In the genomic region with DNA sequence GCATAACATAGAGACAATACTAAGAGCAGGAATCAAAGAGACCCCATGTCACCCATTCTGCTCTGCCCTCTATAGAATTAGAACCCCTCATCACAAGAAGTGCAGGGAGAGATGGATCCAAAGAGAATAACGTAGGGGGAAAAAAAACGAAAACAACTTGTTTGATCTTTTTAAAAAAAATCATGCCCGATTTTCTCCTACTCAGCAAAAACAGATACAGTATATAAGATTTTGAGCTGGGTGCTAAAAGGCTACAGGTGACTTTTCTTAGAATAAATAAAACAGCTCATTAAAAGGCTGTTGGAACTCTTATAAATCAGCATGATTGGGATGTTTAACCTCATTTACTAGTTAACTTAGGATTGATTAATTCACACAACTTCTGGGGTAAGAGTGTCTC, we compare ENCODE assay signal across 14 cellular contexts. TPM values are rescaled to one million over a fixed set of nuclear protein-coding genes. Genes with fewer than 3 reads are reported as not detected.
DNase-seq lines count a peak whose midpoint lies in the region; ATAC-seq and TF ChIP-seq lines count a peak whose summit lies in the region.
"Had no signal": no experiment of that assay in that cellular context is flagged by ENCODE, and none has a peak within 500 bp of the region (broad histone marks: within the 10 kb centered on the region; RNA-seq: fewer than 3 reads in every experiment).

No MANE protein-coding gene starts in this region.

- peaks cover 54% of the 10 kb centered on the region for H3K36me3 ChIP-seq in CD4-positive, CD25-positive, alpha-beta regulatory T cell (ENCODE audit: control insufficient read depth, insufficient read depth, low read length)
- H3K36me3 ChIP-seq in neural progenitor cell (no peaks in the 10 kb centered on the region), mucosa of descending colon (ENCODE audit: low read depth) (peaks cover 6% of the 10 kb centered on the region)

- no peaks in the 10 kb centered on the region for H3K27me3 ChIP-seq in CD4-positive, CD25-positive, alpha-beta regulatory T cell (ENCODE audit: control insufficient read depth, insufficient read depth, low read length)
- no peaks in the 10 kb centered on the region for H3K27me3 ChIP-seq in H9 (ENCODE audit: insufficient read depth, low read length)
- H3K27me3 ChIP-seq in neural progenitor cell, result no peaks in the 10 kb centered on the region

- H4K8ac ChIP-seq in H9 (replicated peaks; ENCODE audit: insufficient read length, low read depth, low read length), result no peak overlapping the region

- no peak overlapping the region for H2BK20ac ChIP-seq in H9 (ENCODE audit: low read depth, low read length, poor library complexity, severe bottlenecking)

- no peaks in the 10 kb centered on the region for H4K20me1 ChIP-seq in H9 (ENCODE audit: control insufficient read depth, insufficient read depth, insufficient read length)
- H4K20me1 ChIP-seq in neural progenitor cell (ENCODE audit: low read depth), result peaks cover 68% of the 10 kb centered on the region

- no peak overlapping the region for H3K4me3 ChIP-seq in CD4-positive, CD25-positive, alpha-beta regulatory T cell (ENCODE audit: low read depth, low read length)
- no peak overlapping the region for H3K4me3 ChIP-seq in neural progenitor cell
- H3K4me3 ChIP-seq in mucosa of descending colon, result no peak overlapping the region
- H3K4me3 ChIP-seq: GM12878, GM23338 had no signal

- no peak overlapping the region for H4K5ac ChIP-seq in H9 (ENCODE audit: insufficient read length, low read depth, low read length)

- no peaks in the 10 kb centered on the region for H3K23me2 ChIP-seq in H9 (ENCODE audit: insufficient read length, low read depth, low read length, poor library complexity, severe bottlenecking)

- no peak for DNase-seq in CD4-positive, CD25-positive, alpha-beta regulatory T cell
- DNase-seq in H9 (no peak), neural progenitor cell (ENCODE audit: low spot score) (no peak), mucosa of descending colon (no peak), GDM1 (lab: John Stamatoyannopoulos, UW) (no peak), mucosa of gallbladder (ENCODE audit: low spot score) (no peak)
- DNase-seq in effector memory CD8-positive, alpha-beta T cell, result no peak
- DNase-seq: Calu3, DMS 273 treated with DMSO at 0.1 percent for 48 hours, H7 had no signal

- H3K36me3 Mint-ChIP-seq in CD4-positive, CD25-positive, alpha-beta regulatory T cell, result peaks cover 32% of the 10 kb centered on the region
- peaks cover 13 to 51% (median 39%) of the 10 kb centered on the region in 3 experiments; a peak in 6 of 7 replicates for H3K36me3 Mint-ChIP-seq in H9 (ENCODE audit: insufficient read depth in 1 of 3, low read depth in 3 of 3)
- H3K36me3 Mint-ChIP-seq in effector memory CD8-positive, alpha-beta T cell (ENCODE audit: insufficient read depth), result peaks cover 48% of the 10 kb centered on the region
- peaks cover 13% of the 10 kb centered on the region for H3K36me3 Mint-ChIP-seq in neural progenitor cell

- H3K14ac ChIP-seq in H9 (ENCODE audit: insufficient read depth, low read length), result no peak overlapping the region

- no peak overlapping the region for H3K23ac ChIP-seq in H9 (ENCODE audit: insufficient read length, low read depth, low read length)

- H3K79me2 ChIP-seq in H9 (ENCODE audit: insufficient read depth, low read length) (peaks cover 5% of the 10 kb centered on the region; the same call in 1 of the 2 replicates), neural progenitor cell (ENCODE audit: low read depth) (peaks cover 71% of the 10 kb centered on the region)

- H3K27ac ChIP-seq in CD4-positive, CD25-positive, alpha-beta regulatory T cell (ENCODE audit: insufficient read depth, low read length, poor library complexity, severe bottlenecking), result no peak overlapping the region
- H3K27ac ChIP-seq in H9 (ENCODE audit: insufficient read length, low read depth, low read length), result no peak overlapping the region
- H3K27ac ChIP-seq in neural progenitor cell, result no peak overlapping the region

- H3K27ac Mint-ChIP-seq in CD4-positive, CD25-positive, alpha-beta regulatory T cell, result peak overlapping the region in 2 of 3 donors; percentile 65 to 88
- H3K27ac Mint-ChIP-seq in H9 (peak overlapping the region in 2 of 3 experiments; percentile 14 to 22; a peak in 1 of 7 replicates), neural progenitor cell (no peak overlapping the region)
- H3K27ac Mint-ChIP-seq in effector memory CD8-positive, alpha-beta T cell, result peak overlapping the region; percentile 35 to 84

- H2BK120ac ChIP-seq in H9 (ENCODE audit: low read depth, low read length, poor library complexity, severe bottlenecking), result no peak overlapping the region

- H3K4me2 ChIP-seq in H9 (ENCODE audit: insufficient read depth, insufficient read length, low read length) (no peak overlapping the region), neural progenitor cell (no peak overlapping the region)
- H3K4me2 ChIP-seq: GM23338 had no signal

- H3K4ac ChIP-seq in H9 (ENCODE audit: low read depth, low read length), result no peak overlapping the region

- no peak overlapping the region for H2AK5ac ChIP-seq in H9 (ENCODE audit: insufficient read length, low read length)

- no CpG with 5 or more reads among the region's 3 CpGs for WGBS in H9 (ENCODE audit: extremely low coverage, insufficient read length, low lambda C conversion rate)

- no peaks in the 10 kb centered on the region for H3K79me1 ChIP-seq in H9 (ENCODE audit: insufficient read depth, low read depth, low read length, poor library complexity, severe bottlenecking)

- intact Hi-C loops in mucosa of descending colon (cut with DNase I, micrococcal nuclease), result no loop called here

- H2BK12ac ChIP-seq in H9 (ENCODE audit: insufficient read length, low read depth, low read length), result no peak overlapping the region

- H3K9me3 Mint-ChIP-seq in CD4-positive, CD25-positive, alpha-beta regulatory T cell, result no peaks in the 10 kb centered on the region
- no peaks in the 10 kb centered on the region for H3K9me3 Mint-ChIP-seq in H9
- H3K9me3 Mint-ChIP-seq in effector memory CD8-positive, alpha-beta T cell, result no peaks in the 10 kb centered on the region
- no peaks in the 10 kb centered on the region for H3K9me3 Mint-ChIP-seq in neural progenitor cell
- H3K9me3 Mint-ChIP-seq: CD14-positive monocyte, GM23338 had no signal

- peaks cover 4 to 43% (median 18%) of the 10 kb centered on the region in 4 donors for H3K4me1 Mint-ChIP-seq in CD4-positive, CD25-positive, alpha-beta regulatory T cell
- H3K4me1 Mint-ChIP-seq in H9 (peaks cover 0 to 4% of the 10 kb centered on the region in 2 experiments; a peak in 2 of 4 replicates), neural progenitor cell (no peaks in the 10 kb centered on the region)
- peaks cover 22 to 29% of the 10 kb centered on the region in 2 donors for H3K4me1 Mint-ChIP-seq in effector memory CD8-positive, alpha-beta T cell (ENCODE audit: low read depth in 2 of 2)
- H3K4me1 Mint-ChIP-seq: GM23338 had no signal

- H2AFZ ChIP-seq in H9 (ENCODE audit: low read length), result no peak overlapping the region
- no peak overlapping the region for H2AFZ ChIP-seq in neural progenitor cell (replicated peaks)
- H2AFZ ChIP-seq: GM23338 had no signal

- H2BK5ac ChIP-seq in H9 (ENCODE audit: insufficient read length, low read length), result no peak overlapping the region

- no peak for ATAC-seq in CD4-positive, CD25-positive, alpha-beta regulatory T cell (ENCODE audit: low read depth in 2 of 2)
- ATAC-seq in effector memory CD8-positive, alpha-beta T cell (replicated peaks), result no peak
- no peak for ATAC-seq in mucosa of descending colon
- ATAC-seq in GM18873 (IDR thresholded peaks at IDR 0.05; ENCODE audit: low FRiP score, unreplicated experiment), result no peak
- ATAC-seq: GM12878, GM23338 had no signal

- no peak overlapping the region for H3K56ac ChIP-seq in H9 (ENCODE audit: insufficient read length, low read depth, low read length)

- TF ChIP-seq CTCF in H9 (conservative IDR thresholded peaks at IDR 0.05) (no peak), neural progenitor cell (IDR thresholded peaks at IDR 0.05) (no peak), mucosa of descending colon (IDR thresholded peaks at IDR 0.05) (no peak)

- no peaks in the 10 kb centered on the region for H3K9me3 ChIP-seq in CD4-positive, CD25-positive, alpha-beta regulatory T cell (ENCODE audit: control insufficient read depth in 2 of 2, low read length in 2 of 2)
- no peaks in the 10 kb centered on the region for H3K9me3 ChIP-seq in H9 (ENCODE audit: control insufficient read depth, low read depth, low read length)
- H3K9me3 ChIP-seq in neural progenitor cell (ENCODE audit: low read depth), result no peaks in the 10 kb centered on the region
- no peaks in the 10 kb centered on the region for H3K9me3 ChIP-seq in mucosa of descending colon

- no peaks in the 10 kb centered on the region for H3K27me3 Mint-ChIP-seq in CD4-positive, CD25-positive, alpha-beta regulatory T cell
- H3K27me3 Mint-ChIP-seq in H9 (ENCODE audit: low read depth), result no peaks in the 10 kb centered on the region; the same call in 1 of the 2 replicates
- H3K27me3 Mint-ChIP-seq in effector memory CD8-positive, alpha-beta T cell, result no peaks in the 10 kb centered on the region
- peaks cover 5% of the 10 kb centered on the region for H3K27me3 Mint-ChIP-seq in neural progenitor cell (ENCODE audit: insufficient read depth, low read depth)

- no peak overlapping the region for H3T11ph ChIP-seq in H9 (ENCODE audit: low read length)

- no peaks in the 10 kb centered on the region for H3K4me1 ChIP-seq in CD4-positive, CD25-positive, alpha-beta regulatory T cell (ENCODE audit: control insufficient read depth, insufficient read depth, low read length, poor library complexity, severe bottlenecking)
- no peaks in the 10 kb centered on the region for H3K4me1 ChIP-seq in H9 (ENCODE audit: insufficient read depth, low read length)
- H3K4me1 ChIP-seq in neural progenitor cell, result no peaks in the 10 kb centered on the region
- no peaks in the 10 kb centered on the region for H3K4me1 ChIP-seq in mucosa of descending colon (ENCODE audit: low read depth)

- H3F3A ChIP-seq in neural progenitor cell (ENCODE audit: low read depth), result no peaks in the 10 kb centered on the region

- H3K18ac ChIP-seq in H9 (ENCODE audit: insufficient read length, low read depth, low read length), result no peak overlapping the region

- no peak overlapping the region for H4K91ac ChIP-seq in H9 (ENCODE audit: insufficient read length, low read depth, low read length)

- H3K9ac ChIP-seq in H9 (ENCODE audit: extremely low read depth, insufficient read length, low read length), result no peak overlapping the region
- peak overlapping the region; percentile 49 for H3K9ac ChIP-seq in neural progenitor cell

- H3K4me3 Mint-ChIP-seq in CD4-positive, CD25-positive, alpha-beta regulatory T cell, result no peak overlapping the region
- H3K4me3 Mint-ChIP-seq in H9, result no peak overlapping the region
- no peak overlapping the region for H3K4me3 Mint-ChIP-seq in effector memory CD8-positive, alpha-beta T cell
- no peak overlapping the region for H3K4me3 Mint-ChIP-seq in neural progenitor cell
- H3K4me3 Mint-ChIP-seq: CD14-positive monocyte, GM23338 had no signal

- H2BK15ac ChIP-seq in H9 (ENCODE audit: low read depth, low read length), result no peak overlapping the region

RNA-seq across cellular contexts. Expression of a gene that starts 17.4 kb away (rescaled TPM):
- total RNA-seq in CD4-positive, CD25-positive, alpha-beta regulatory T cell, result 65.3 TPM
- 10 to 100 TPM; 10.8 to 12.8 (median 11.2) TPM for polyA plus RNA-seq in CD4-positive, CD25-positive, alpha-beta regulatory T cell
- total RNA-seq in H9 (2021) (51.8 and 55.2 TPM in 2 replicates), neural progenitor cell (ENCODE audit: low replicate concordance) (28.4 and 32.7 TPM in 2 replicates), mucosa of descending colon (10 to 100 TPM; 41.3 to 42.7 (median 41.6) TPM), mucosa of gallbladder (35.3 TPM)

RNA-seq across cellular contexts. Expression of a gene that starts 17.6 kb away (rescaled TPM):
- total RNA-seq in CD4-positive, CD25-positive, alpha-beta regulatory T cell, result 114 TPM
- 10 to 100 TPM; 29.4 to 38.6 (median 33.2) TPM for polyA plus RNA-seq in CD4-positive, CD25-positive, alpha-beta regulatory T cell
- total RNA-seq in H9 (2021) (114 TPM in 2 replicates), neural progenitor cell (ENCODE audit: low replicate concordance) (53.0 and 57.0 TPM in 2 replicates), mucosa of descending colon (100 to 1,000 TPM; 110 to 123 (median 111) TPM), mucosa of gallbladder (128 TPM)
